ENCODE assay signal across 24 cellular contexts in genomic region chr12:17139926-17140325, GRCh38.
DNase-seq lines count a peak whose midpoint lies in the region; ATAC-seq and TF ChIP-seq lines count a peak whose summit lies in the region.
"Had no signal": no experiment of that assay in that cellular context is flagged by ENCODE, and none has a peak within 500 bp of the region (broad histone marks: within the 10 kb centered on the region; RNA-seq: fewer than 3 reads in every experiment).

No MANE protein-coding gene starts in this region.

- H3K9me3 Mint-ChIP-seq in nephron progenitor cell = no peaks in the 10 kb centered on the region

- no peaks in the 10 kb centered on the region for H4K20me1 ChIP-seq in hepatocyte (ENCODE audit: insufficient read depth, poor library complexity, severe bottlenecking)
- H4K20me1 ChIP-seq: BLaER1 had no signal

- DNase-seq in SIG-M5 treated with dmso at 0.1 percent for 504 hours (lab: John Stamatoyannopoulos, UW; ENCODE audit: unreplicated experiment) = peak; percentile 2
- DNase-seq in SIG-M5 (lab: John Stamatoyannopoulos, UW) = no peak
- peak; percentile 26 for DNase-seq in hepatocyte (ENCODE audit: low spot score)
- DNase-seq in nephron progenitor cell = peak; percentile 6
- DNase-seq in psoas muscle = no peak
- DNase-seq in GOT3 (lab: John Stamatoyannopoulos, UW) = no peak
- DNase-seq in kidney glomerular epithelial cell (lab: John Stamatoyannopoulos, UW) = no peak
- DNase-seq: ACHN; CD4-positive, alpha-beta T cell; COR-L47; DMS153; GDM1; H7; HFFc6; Kasumi-1; NCI-H1417; NCI-H1694 treated with DMSO at 0.1 percent for 48 hours; NCI-H2081 treated with DMSO at 0.1 percent for 48 hours; NCI-H446; NCI-H526 had no signal

- ATAC-seq in GM18867 (IDR thresholded peaks at IDR 0.05; ENCODE audit: unreplicated experiment) (no peak), psoas muscle (no peak)
- ATAC-seq: Right ventricle myocardium inferior had no signal

- H3K4me3 ChIP-seq in hepatocyte = no peak overlapping the region
- H3K4me3 ChIP-seq in psoas muscle = no peak overlapping the region
- H3K4me3 ChIP-seq: BLaER1 had no signal

- H3K27me3 Mint-ChIP-seq in nephron progenitor cell (ENCODE audit: low read depth, poor library complexity) = no peaks in the 10 kb centered on the region
- H3K27me3 Mint-ChIP-seq: CD4-positive, alpha-beta T cell had no signal

- no peak overlapping the region for H3K4me3 Mint-ChIP-seq in nephron progenitor cell
- H3K4me3 Mint-ChIP-seq: CD4-positive, alpha-beta T cell; HFFc6 had no signal

- peak overlapping the region; percentile 79 for H3K27ac Mint-ChIP-seq in nephron progenitor cell
- H3K27ac Mint-ChIP-seq: CD4-positive, alpha-beta T cell; HFFc6 had no signal

- H3K36me3 ChIP-seq in hepatocyte (replicated peaks; ENCODE audit: insufficient read depth, low read depth) (no peaks in the 10 kb centered on the region), psoas muscle (ENCODE audit: insufficient read depth in 1 of 2, low read depth in 1 of 2) (no peaks in the 10 kb centered on the region)
- H3K36me3 ChIP-seq: BLaER1 had no signal

- H3K27ac ChIP-seq in hepatocyte (peak overlapping the region; percentile 47), psoas muscle (no peak overlapping the region)
- H3K27ac ChIP-seq: 22Rv1, BLaER1 had no signal

- H3K4me1 ChIP-seq in hepatocyte (ENCODE audit: insufficient read depth) (no peaks in the 10 kb centered on the region), psoas muscle (no peaks in the 10 kb centered on the region)
- H3K4me1 ChIP-seq: BLaER1 had no signal

- H3K9me3 ChIP-seq in hepatocyte (ENCODE audit: low read depth) = no peaks in the 10 kb centered on the region
- H3K9me3 ChIP-seq in psoas muscle = no peaks in the 10 kb centered on the region
- H3K9me3 ChIP-seq: BLaER1 had no signal

- TF ChIP-seq CTCF in hepatocyte (IDR thresholded peaks at IDR 0.05; ENCODE audit: poor library complexity) = no peak
- TF ChIP-seq CTCF in nephron progenitor cell (IDR thresholded peaks at IDR 0.05) = no peak
- TF ChIP-seq CTCF in psoas muscle (IDR thresholded peaks at IDR 0.05) = no peak

- H3K9me2 ChIP-seq in hepatocyte (replicated peaks; ENCODE audit: insufficient read depth) = no peaks in the 10 kb centered on the region

- H3K36me3 Mint-ChIP-seq in nephron progenitor cell (ENCODE audit: low read depth) = no peaks in the 10 kb centered on the region

- 65% methylated on average over 2 of the region's 2 CpGs for WGBS in hepatocyte (ENCODE audit: low lambda C conversion rate, missing lambda C conversion rate)
- WGBS in psoas muscle, 3 donors = 41 to 50% (median 42%) methylated on average over 2 of the region's 2 CpGs

- H3K27me3 ChIP-seq in hepatocyte (no peaks in the 10 kb centered on the region), psoas muscle (ENCODE audit: insufficient read depth in 3 of 3, low read length in 2 of 3) (no peaks in the 10 kb centered on the region)
- H3K27me3 ChIP-seq: BLaER1 had no signal

- no peak overlapping the region for H2AFZ ChIP-seq in hepatocyte

- intact Hi-C loops in psoas muscle (cut with DNase I) = no loop called here

- H3K4me2 ChIP-seq in hepatocyte = no peak overlapping the region
- H3K4me2 ChIP-seq: BLaER1 had no signal

- peaks cover 11% of the 10 kb centered on the region for H3K4me1 Mint-ChIP-seq in nephron progenitor cell

- no peaks in the 10 kb centered on the region for H3K79me2 ChIP-seq in hepatocyte

Comparison
In these comparisons a context has a peak if more than half of its experiments do, and no peak if none do; other contexts are left out.
1. DNase-seq: peak in SIG-M5 treated with dmso at 0.1 percent for 504 hours (single experiment), hepatocyte (single experiment) and nephron progenitor cell (single experiment); none in SIG-M5 (single experiment), psoas muscle (0 of 2), GOT3 (single experiment) and kidney glomerular epithelial cell (single experiment).